ENCODE assay signal across 14 cellular contexts in genomic region chr12:124231980-124232653, GRCh38.
DNase-seq lines count a peak whose midpoint lies in the region; TF ChIP-seq lines count a peak whose summit lies in the region.
"Had no signal": no experiment of that assay in that cellular context is flagged by ENCODE, and none has a peak within 500 bp of the region (broad histone marks: within the 10 kb centered on the region; RNA-seq: fewer than 3 reads in every experiment).

No MANE protein-coding gene starts in this region.

- peaks cover 44% of the 10 kb centered on the region for H3K4me1 ChIP-seq in osteoblast (ENCODE audit: insufficient read depth, low read length)
- no peaks in the 10 kb centered on the region for H3K4me1 ChIP-seq in esophagus squamous epithelium

- no peaks in the 10 kb centered on the region for H4K20me1 ChIP-seq in osteoblast (ENCODE audit: insufficient read depth, low read length)

- no peak overlapping the region for H3K4me2 ChIP-seq in osteoblast (ENCODE audit: insufficient read depth, low read length)

- 56 to 78% methylated on average over 5 to 7 of the region's 19 CpGs for WGBS in esophagus squamous epithelium, 2 donors

- no peak for TF ChIP-seq CTCF in WERI-Rb-1 (IDR thresholded peaks at IDR 0.05; ENCODE audit: low read depth, low read length)
- TF ChIP-seq CTCF in osteoblast (IDR thresholded peaks at IDR 0.05; ENCODE audit: extremely low read depth, low read depth, low read length), result no peak
- no peak for TF ChIP-seq CTCF in esophagus squamous epithelium (IDR thresholded peaks at IDR 0.05)

- peak overlapping the region; percentile 34 for H2AFZ ChIP-seq in osteoblast (ENCODE audit: low read length)
- H2AFZ ChIP-seq: GM23248 had no signal

- no peaks in the 10 kb centered on the region for H3K36me3 ChIP-seq in WERI-Rb-1
- H3K36me3 ChIP-seq in osteoblast (ENCODE audit: insufficient read depth, low read length), result no peaks in the 10 kb centered on the region
- no peaks in the 10 kb centered on the region for H3K36me3 ChIP-seq in esophagus squamous epithelium

- peak overlapping the region; percentile 5 for H3K4me3 ChIP-seq in WERI-Rb-1 (ENCODE audit: low read depth, low read length)
- no peak overlapping the region for H3K4me3 ChIP-seq in osteoblast (ENCODE audit: insufficient read depth, low read length)
- H3K4me3 ChIP-seq in esophagus squamous epithelium, result no peak overlapping the region
- H3K4me3 ChIP-seq: coronary artery, GM23248, K562 had no signal

- H3K79me2 ChIP-seq in osteoblast (ENCODE audit: insufficient read depth, low read length), result no peaks in the 10 kb centered on the region

- H3K27me3 ChIP-seq in WERI-Rb-1 (ENCODE audit: insufficient read depth, low read depth, severe bottlenecking) (no peaks in the 10 kb centered on the region), osteoblast (ENCODE audit: insufficient read depth, low read length) (no peaks in the 10 kb centered on the region), esophagus squamous epithelium (peaks cover 0 to 22% (median 0%) of the 10 kb centered on the region in 4 donors)

- no peak for TF ChIP-seq POLR2A in esophagus squamous epithelium (IDR thresholded peaks at IDR 0.05)

- in situ Hi-C loops in ACHN (cut with HindIII; ENCODE audit: low pct_ligation_motif_present, low pct_unique_long_range_greater_than_20kb, low sequenced_read_pairs), result no loop called here

- DNase-seq in DMS153 treated with DMSO at 0.1 percent for 48 hours (lab: John Stamatoyannopoulos, UW; ENCODE audit: unreplicated experiment), result peak; percentile 85
- DNase-seq in NCI-H1930 (lab: John Stamatoyannopoulos, UW), result peak; percentile 21 to 73
- peak; percentile 91 for DNase-seq in WERI-Rb-1
- no peak for DNase-seq in osteoblast (ENCODE audit: insufficient read length, low spot score, missing footprints)
- DNase-seq in stimulated activated naive CD4-positive, alpha-beta T cell (lab: John Stamatoyannopoulos, UW), result no peak
- no peak for DNase-seq in esophagus squamous epithelium (lab: John Stamatoyannopoulos, UW)
- no peak for DNase-seq in dermis blood vessel endothelial cell
- no peak for DNase-seq in ACHN
- DNase-seq: activated naive CD8-positive, alpha-beta T cell treated with anti-CD3 and anti-CD28 coated beads for 36 hours; GM23248; left ventricle myocardium superior; T-helper 1 cell had no signal

- intact Hi-C loops in esophagus squamous epithelium (cut with DNase I), result no loop called here

- H3K27ac ChIP-seq in WERI-Rb-1, result peak overlapping the region; percentile 80
- H3K27ac ChIP-seq in osteoblast (ENCODE audit: low read depth, low read length), result peak overlapping the region; percentile 88
- no peak overlapping the region for H3K27ac ChIP-seq in esophagus squamous epithelium
- H3K27ac ChIP-seq: coronary artery had no signal

- H3K9me3 ChIP-seq in WERI-Rb-1 (ENCODE audit: severe bottlenecking) (peaks cover 8% of the 10 kb centered on the region), osteoblast (ENCODE audit: low read depth, low read length) (peaks cover 4% of the 10 kb centered on the region), esophagus squamous epithelium (no peaks in the 10 kb centered on the region)

Comparison
In these comparisons a context has a peak if more than half of its experiments do, and no peak if none do; other contexts are left out.
1. DNase-seq: peak in DMS153 treated with DMSO at 0.1 percent for 48 hours (single experiment), NCI-H1930 (2 of 2) and WERI-Rb-1 (single experiment); none in osteoblast (single experiment), stimulated activated naive CD4-positive, alpha-beta T cell (0 of 6), esophagus squamous epithelium (single experiment), dermis blood vessel endothelial cell (single experiment) and ACHN (single experiment).
2. H3K27ac ChIP-seq: peak in WERI-Rb-1 (single experiment) and osteoblast (single experiment); none in esophagus squamous epithelium (0 of 4).